Comparison of ENCODE assay signal across 8 cellular contexts in the genomic region with DNA sequence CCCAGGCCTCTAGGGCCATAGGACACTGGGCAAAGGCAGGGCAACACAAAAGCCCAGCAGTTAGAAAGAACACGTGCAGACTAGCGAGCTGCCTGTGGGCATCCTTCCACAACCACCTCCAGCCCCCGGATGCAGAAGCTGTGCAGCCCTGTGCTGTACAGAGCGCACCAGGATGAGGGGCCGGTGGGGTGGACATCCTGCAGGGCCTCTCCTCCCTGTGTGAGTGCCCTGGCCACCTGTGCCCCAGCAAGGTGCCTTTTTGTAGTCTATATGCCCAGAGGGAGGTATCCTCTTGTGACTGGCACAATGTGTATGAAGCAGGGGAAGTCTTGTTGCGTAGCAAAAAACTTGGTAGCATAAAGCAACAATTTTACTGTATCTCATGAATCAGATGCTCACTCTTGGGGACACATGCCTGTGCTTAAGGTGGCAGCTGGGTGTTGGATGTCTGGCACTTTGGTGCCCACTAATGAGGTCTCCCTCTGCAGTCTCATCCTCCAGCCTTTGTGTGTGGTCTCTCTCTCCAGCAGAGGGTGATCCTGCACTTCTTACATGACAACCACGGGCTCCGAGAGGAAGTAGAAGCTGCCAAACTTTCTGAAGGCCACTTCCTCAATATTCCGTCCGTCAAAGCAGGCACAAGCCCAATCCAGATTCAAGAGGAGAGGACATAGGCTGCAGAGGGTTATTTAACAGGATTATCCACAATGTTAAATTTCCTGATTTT. TPM values are rescaled to one million over a fixed set of nuclear protein-coding genes. Genes with fewer than 3 reads are reported as not detected.
DNase-seq lines count a peak whose midpoint lies in the region; ATAC-seq, FAIRE-seq and TF ChIP-seq lines count a peak whose summit lies in the region.

No MANE protein-coding gene starts in this region.

- ATAC-seq in GM21515 (IDR thresholded peaks at IDR 0.05; ENCODE audit: unreplicated experiment): peak; percentile 69
- peak; percentile 76 for ATAC-seq in WTC11

- H3K27ac ChIP-seq in H1 (ENCODE audit: low read depth, low read length): no peak overlapping the region

- no peak for FAIRE-seq in H1 (lab: Jason Lieb, UNC)

- H3K4me1 Mint-ChIP-seq in WTC11: peaks cover 9% of the 10 kb centered on the region

- H3K4me1 ChIP-seq in H1 (replicated peaks in 1 of 4; ENCODE audit: control insufficient read depth in 3 of 4, insufficient read depth in 4 of 4, low read length in 3 of 4): peaks cover 0 to 3% (median 0%) of the 10 kb centered on the region in 4 experiments; a peak in 1 of 7 replicates

- H2BK15ac ChIP-seq in H1 (ENCODE audit: low read length): no peak overlapping the region

- H2AFZ ChIP-seq in H1 (ENCODE audit: low read length): no peak overlapping the region

- CTCF ChIA-PET in WTC11 (lab: Charles Lee) (interaction anchor here (0.6 to 1.5 kb wide), 7 partner anchors 9 to 281 kb away, joined by 3 to 9 read pairs (median 5); partner anchors contain the start of gene NCAPG2), H1 (lab: Charles Lee; ENCODE audit: partially characterized antibody) (interaction anchor here (0.6 to 2.6 kb wide), 16 partner anchors 8 to 357 kb away, joined by 3 to 16 read pairs (median 4); no protein-coding TSS in a partner anchor)

- H3K36me3 Mint-ChIP-seq in WTC11: peaks cover 75% of the 10 kb centered on the region

- H3K4ac ChIP-seq in H1 (replicated peaks; ENCODE audit: insufficient read length, low read depth, low read length): no peak overlapping the region

- no peak overlapping the region for H3K4me2 ChIP-seq in H1 (ENCODE audit: insufficient read depth in 1 of 2, low read depth in 2 of 2, low read length in 2 of 2)

- H3K79me2 ChIP-seq in H1 (ENCODE audit: control insufficient read depth in 1 of 2, insufficient read depth in 2 of 2, low read length in 2 of 2): peaks cover 15 to 80% of the 10 kb centered on the region in 2 experiments

- POLR2A ChIA-PET in WTC11 (lab: Charles Lee) (no interaction called here), H1 (lab: Charles Lee; ENCODE audit: partially characterized antibody) (interaction anchor here (0.7 to 2.0 kb wide), 5 partner anchors 9 to 119 kb away, joined by 3 to 7 read pairs (median 3); no protein-coding TSS in a partner anchor)

- no peak overlapping the region for H2AK5ac ChIP-seq in H1 (ENCODE audit: low read depth, low read length)

- H3K23ac ChIP-seq in H1 (ENCODE audit: insufficient read length): no peak overlapping the region

- H4K5ac ChIP-seq in H1 (ENCODE audit: insufficient read length, low read depth, low read length): no peak overlapping the region

- no peaks in the 10 kb centered on the region; the same call in 1 of the 2 replicates for H3K27me3 Mint-ChIP-seq in WTC11 (ENCODE audit: low read depth)

- no peak overlapping the region for H3K9ac ChIP-seq in H1 (replicated peaks in 1 of 4; ENCODE audit: extremely low read depth in 1 of 4, low read depth in 3 of 4, low read length in 3 of 4)

- no peaks in the 10 kb centered on the region for H3K9me3 Mint-ChIP-seq in WTC11

- no peak overlapping the region for H4K91ac ChIP-seq in H1 (replicated peaks; ENCODE audit: insufficient read length, low read length)

- TF ChIP-seq RAD21 in H1 (IDR thresholded peaks at IDR 0.05 in 1 of 2, conservative IDR thresholded peaks at IDR 0.05 in 1 of 2; ENCODE audit: low read depth in 2 of 2, low read length in 2 of 2): peak; percentile 72 to 82

- H2BK120ac ChIP-seq in H1 (replicated peaks; ENCODE audit: low read depth, low read length): no peak overlapping the region

- no peak overlapping the region for H3K4me3 Mint-ChIP-seq in WTC11

- H3K79me1 ChIP-seq in H1 (ENCODE audit: low read depth, low read length): peaks cover 19% of the 10 kb centered on the region

- H3K56ac ChIP-seq in H1 (replicated peaks; ENCODE audit: insufficient read length, low read depth, low read length): no peak overlapping the region

- peaks cover 21 to 24% of the 10 kb centered on the region in 2 experiments for H4K20me1 ChIP-seq in H1 (replicated peaks in 1 of 2; ENCODE audit: control insufficient read depth in 1 of 2, insufficient read depth in 2 of 2, low read length in 2 of 2)

- H2BK5ac ChIP-seq in H1 (ENCODE audit: low read depth, low read length): no peak overlapping the region

- no peak for TF ChIP-seq POLR2A in H1 (IDR thresholded peaks at IDR 0.05; ENCODE audit: control extremely low read depth in 1 of 2, low read depth in 2 of 2, low read length in 2 of 2)

- TF ChIP-seq CTCF in WTC11 (IDR thresholded peaks at IDR 0.05): no peak
- peak; percentile 33 to 56 (median 49) for TF ChIP-seq CTCF in H1 (IDR thresholded peaks at IDR 0.05; ENCODE audit: control extremely low read depth in 1 of 3, insufficient read depth in 1 of 3, low read depth in 1 of 3, low read length in 3 of 3)

- no peak overlapping the region for H3K14ac ChIP-seq in H1 (ENCODE audit: insufficient read length)

- peak; percentile 55 for DNase-seq in NCI-H345 (lab: John Stamatoyannopoulos, UW)
- DNase-seq in NCI-H345 treated with DMSO at 0.1 percent for 48 hours (lab: John Stamatoyannopoulos, UW; ENCODE audit: unreplicated experiment): no peak
- peak; percentile 30 for DNase-seq in LoVo (ENCODE audit: low spot score)
- DNase-seq in WTC11 (ENCODE audit: low spot score): no peak
- DNase-seq in H1 (ENCODE audit: low read depth in 1 of 2, low spot score in 2 of 2): no peak
- DNase-seq in middle frontal gyrus (ENCODE audit: extremely low spot score, low spot score): peak; percentile 40
- peak; percentile 76 for DNase-seq in ureter (ENCODE audit: low spot score)

- no peak overlapping the region for H4K8ac ChIP-seq in H1 (ENCODE audit: extremely low read depth, insufficient read depth, low read length)

- no peaks in the 10 kb centered on the region for H3K27me3 ChIP-seq in H1 (replicated peaks in 1 of 4; ENCODE audit: control insufficient read depth in 3 of 4, extremely low read depth in 1 of 4, insufficient read depth in 3 of 4, low read length in 3 of 4)

- no peak overlapping the region for H2BK20ac ChIP-seq in H1 (ENCODE audit: low read length)

- no peak for TF ChIP-seq EP300 in H1 (IDR thresholded peaks at IDR 0.05; ENCODE audit: borderline replicate concordance in 1 of 2, low read depth in 2 of 2, low read length in 2 of 2)

- peaks cover 15 to 77% (median 62%) of the 10 kb centered on the region in 4 experiments for H3K36me3 ChIP-seq in H1 (ENCODE audit: control insufficient read depth in 2 of 4, insufficient read depth in 4 of 4, low read length in 3 of 4)

- no peak overlapping the region for H3K18ac ChIP-seq in H1 (ENCODE audit: extremely low read depth, low read length)

- no peaks in the 10 kb centered on the region for H3K9me3 ChIP-seq in H1 (ENCODE audit: insufficient read depth in 2 of 2, low read depth in 1 of 2, low read length in 1 of 2)

- no peaks in the 10 kb centered on the region for H3K23me2 ChIP-seq in H1 (ENCODE audit: low read depth, low read length)

- no peak overlapping the region for H3K27ac Mint-ChIP-seq in WTC11

- no peak overlapping the region for H2BK12ac ChIP-seq in H1 (ENCODE audit: low read depth, low read length)

- no peak overlapping the region for H3K4me3 ChIP-seq in H1 (ENCODE audit: extremely low read depth in 1 of 4, insufficient read depth in 2 of 4, low read depth in 3 of 4, low read length in 4 of 4)

- WGBS in H1 (ENCODE audit: extremely low coverage in 1 of 2, insufficient coverage in 1 of 2, insufficient read length in 1 of 2, insufficient replicate concordance in 2 of 2, low coverage in 1 of 2, low lambda C conversion rate in 2 of 2, missing lambda C conversion rate in 1 of 2), 2 experiments: 79% methylated on average over 10 of the region's 10 CpGs; no CpG with 5 or more reads in 1 of the 2 experiments

TF ChIP-seq in WTC11, 78 proteins besides CTCF, POLR2A, EP300 and RAD21 (continues in another document):
- TF ChIP-seq FOXP1 (CRISPR knock-in tag; IDR thresholded peaks at IDR 0.05; ENCODE audit: borderline replicate concordance) (no peak), HMGXB4 (CRISPR knock-in tag; IDR thresholded peaks at IDR 0.05) (no peak)

TF ChIP-seq in H1, 55 proteins besides CTCF, POLR2A, EP300 and RAD21:
- TF ChIP-seq NANOG (IDR thresholded peaks at IDR 0.05; ENCODE audit: insufficient read depth, low read depth, low read length, poor library complexity, severe bottlenecking): no peak
- TF ChIP-seq POU5F1 (IDR thresholded peaks at IDR 0.05; ENCODE audit: low read depth, low read length): no peak
- TF ChIP-seq RXRA (IDR thresholded peaks at IDR 0.05; ENCODE audit: insufficient read depth, low read depth, low read length): no peak
- TF ChIP-seq HDAC6 (IDR thresholded peaks at IDR 0.05; ENCODE audit: low read depth, low read length): no peak
TF ChIP-seq in H1: peak in this region for 0.

RNA-seq across cellular contexts. Expression of gene NCAPG2, which starts 8.7 kb away (rescaled TPM):
- total RNA-seq in WTC11 (2021) (96.8 to 111 TPM (median 99.2 TPM) in 3 replicates), ureter (6.3 TPM)
- total RNA-seq in H1 (2021; fragmentation: NEBNext Ultra II Directional; extraction: Animal tissue kit (Norgen Biotek cat#: 25700)): 119 and 125 TPM in 2 replicates
- 49.9 and 50.1 TPM in 2 replicates for polyA plus RNA-seq in H1 (2011; rRNA removed)
- polyA plus RNA-seq in H1 (2011; cell fraction: cytosol; rRNA removed): 83.7 TPM
- polyA plus RNA-seq in H1 (2011; cell fraction: nucleus; rRNA removed): 66.1 TPM
- polyA plus RNA-seq in H1 (2012, experiment 1 of 2): 106 to 137 TPM (median 113 TPM) in 4 replicates
- polyA plus RNA-seq in H1 (2012, experiment 2 of 2): 7.3 TPM
- 36.6 TPM for polyA plus RNA-seq in H1 (2013, experiment 1 of 2)
- polyA plus RNA-seq in H1 (2013, experiment 2 of 2): 39.2 TPM
- polyA minus RNA-seq in H1 (2011; rRNA and poly(A)+ RNA removed): 167 and 172 TPM in 2 replicates
- 79.4 TPM for polyA minus RNA-seq in H1 (2011; cell fraction: cytosol; rRNA and poly(A)+ RNA removed)
- polyA minus RNA-seq in H1 (2011; cell fraction: nucleus; rRNA and poly(A)+ RNA removed): 106 TPM

Comparison
In these comparisons a context has a peak if more than half of its experiments do, and no peak if none do; other contexts are left out.
1. DNase-seq: peak in NCI-H345 (single experiment), LoVo (single experiment), middle frontal gyrus (single experiment) and ureter (single experiment); none in NCI-H345 treated with DMSO at 0.1 percent for 48 hours (single experiment), WTC11 (single experiment) and H1 (0 of 2).
2. RNA of gene NCAPG2, which starts 8.7 kb away (total RNA-seq): 119 to 125 TPM in H1 and 96.8 to 111 TPM in WTC11; 6.3 TPM in ureter (single experiment); every median in the first group is over 10 times any median in the second.